In the genomic region with DNA sequence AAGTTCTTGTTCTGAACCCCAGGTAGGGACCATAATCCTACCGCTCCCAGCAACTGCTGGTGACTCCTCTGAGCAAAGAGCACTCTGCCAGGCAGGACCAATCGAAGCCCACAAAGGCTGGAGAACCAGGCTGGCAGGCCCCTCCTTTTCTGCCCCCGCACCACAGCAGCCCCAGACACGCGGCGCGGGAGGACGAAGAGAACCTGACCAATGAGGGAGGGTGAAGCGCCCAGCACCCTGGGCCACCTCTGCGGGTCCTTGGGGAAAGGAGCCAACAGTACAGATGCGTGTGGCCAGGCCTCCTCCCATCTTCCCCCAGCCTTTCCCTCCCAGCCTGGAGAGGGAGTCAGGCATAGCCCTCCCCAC, we compare ENCODE assay signal across 1 cellular context.
TF ChIP-seq lines count a peak whose summit lies in the region.

No MANE protein-coding gene starts in this region.

TF ChIP-seq in H1, 55 proteins besides CTCF, POLR2A, EP300 and RAD21:
- TF ChIP-seq SP2 (IDR thresholded peaks at IDR 0.05; ENCODE audit: low read length): no peak
- TF ChIP-seq, protein P1, sequence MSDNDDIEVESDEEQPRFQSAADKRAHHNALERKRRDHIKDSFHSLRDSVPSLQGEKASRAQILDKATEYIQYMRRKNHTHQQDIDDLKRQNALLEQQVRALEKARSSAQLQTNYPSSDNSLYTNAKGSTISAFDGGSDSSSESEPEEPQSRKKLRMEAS (IDR thresholded peaks at IDR 0.05): peak; percentile 14; the same call in 1 of the 2 replicates
- TF ChIP-seq, protein P2, sequence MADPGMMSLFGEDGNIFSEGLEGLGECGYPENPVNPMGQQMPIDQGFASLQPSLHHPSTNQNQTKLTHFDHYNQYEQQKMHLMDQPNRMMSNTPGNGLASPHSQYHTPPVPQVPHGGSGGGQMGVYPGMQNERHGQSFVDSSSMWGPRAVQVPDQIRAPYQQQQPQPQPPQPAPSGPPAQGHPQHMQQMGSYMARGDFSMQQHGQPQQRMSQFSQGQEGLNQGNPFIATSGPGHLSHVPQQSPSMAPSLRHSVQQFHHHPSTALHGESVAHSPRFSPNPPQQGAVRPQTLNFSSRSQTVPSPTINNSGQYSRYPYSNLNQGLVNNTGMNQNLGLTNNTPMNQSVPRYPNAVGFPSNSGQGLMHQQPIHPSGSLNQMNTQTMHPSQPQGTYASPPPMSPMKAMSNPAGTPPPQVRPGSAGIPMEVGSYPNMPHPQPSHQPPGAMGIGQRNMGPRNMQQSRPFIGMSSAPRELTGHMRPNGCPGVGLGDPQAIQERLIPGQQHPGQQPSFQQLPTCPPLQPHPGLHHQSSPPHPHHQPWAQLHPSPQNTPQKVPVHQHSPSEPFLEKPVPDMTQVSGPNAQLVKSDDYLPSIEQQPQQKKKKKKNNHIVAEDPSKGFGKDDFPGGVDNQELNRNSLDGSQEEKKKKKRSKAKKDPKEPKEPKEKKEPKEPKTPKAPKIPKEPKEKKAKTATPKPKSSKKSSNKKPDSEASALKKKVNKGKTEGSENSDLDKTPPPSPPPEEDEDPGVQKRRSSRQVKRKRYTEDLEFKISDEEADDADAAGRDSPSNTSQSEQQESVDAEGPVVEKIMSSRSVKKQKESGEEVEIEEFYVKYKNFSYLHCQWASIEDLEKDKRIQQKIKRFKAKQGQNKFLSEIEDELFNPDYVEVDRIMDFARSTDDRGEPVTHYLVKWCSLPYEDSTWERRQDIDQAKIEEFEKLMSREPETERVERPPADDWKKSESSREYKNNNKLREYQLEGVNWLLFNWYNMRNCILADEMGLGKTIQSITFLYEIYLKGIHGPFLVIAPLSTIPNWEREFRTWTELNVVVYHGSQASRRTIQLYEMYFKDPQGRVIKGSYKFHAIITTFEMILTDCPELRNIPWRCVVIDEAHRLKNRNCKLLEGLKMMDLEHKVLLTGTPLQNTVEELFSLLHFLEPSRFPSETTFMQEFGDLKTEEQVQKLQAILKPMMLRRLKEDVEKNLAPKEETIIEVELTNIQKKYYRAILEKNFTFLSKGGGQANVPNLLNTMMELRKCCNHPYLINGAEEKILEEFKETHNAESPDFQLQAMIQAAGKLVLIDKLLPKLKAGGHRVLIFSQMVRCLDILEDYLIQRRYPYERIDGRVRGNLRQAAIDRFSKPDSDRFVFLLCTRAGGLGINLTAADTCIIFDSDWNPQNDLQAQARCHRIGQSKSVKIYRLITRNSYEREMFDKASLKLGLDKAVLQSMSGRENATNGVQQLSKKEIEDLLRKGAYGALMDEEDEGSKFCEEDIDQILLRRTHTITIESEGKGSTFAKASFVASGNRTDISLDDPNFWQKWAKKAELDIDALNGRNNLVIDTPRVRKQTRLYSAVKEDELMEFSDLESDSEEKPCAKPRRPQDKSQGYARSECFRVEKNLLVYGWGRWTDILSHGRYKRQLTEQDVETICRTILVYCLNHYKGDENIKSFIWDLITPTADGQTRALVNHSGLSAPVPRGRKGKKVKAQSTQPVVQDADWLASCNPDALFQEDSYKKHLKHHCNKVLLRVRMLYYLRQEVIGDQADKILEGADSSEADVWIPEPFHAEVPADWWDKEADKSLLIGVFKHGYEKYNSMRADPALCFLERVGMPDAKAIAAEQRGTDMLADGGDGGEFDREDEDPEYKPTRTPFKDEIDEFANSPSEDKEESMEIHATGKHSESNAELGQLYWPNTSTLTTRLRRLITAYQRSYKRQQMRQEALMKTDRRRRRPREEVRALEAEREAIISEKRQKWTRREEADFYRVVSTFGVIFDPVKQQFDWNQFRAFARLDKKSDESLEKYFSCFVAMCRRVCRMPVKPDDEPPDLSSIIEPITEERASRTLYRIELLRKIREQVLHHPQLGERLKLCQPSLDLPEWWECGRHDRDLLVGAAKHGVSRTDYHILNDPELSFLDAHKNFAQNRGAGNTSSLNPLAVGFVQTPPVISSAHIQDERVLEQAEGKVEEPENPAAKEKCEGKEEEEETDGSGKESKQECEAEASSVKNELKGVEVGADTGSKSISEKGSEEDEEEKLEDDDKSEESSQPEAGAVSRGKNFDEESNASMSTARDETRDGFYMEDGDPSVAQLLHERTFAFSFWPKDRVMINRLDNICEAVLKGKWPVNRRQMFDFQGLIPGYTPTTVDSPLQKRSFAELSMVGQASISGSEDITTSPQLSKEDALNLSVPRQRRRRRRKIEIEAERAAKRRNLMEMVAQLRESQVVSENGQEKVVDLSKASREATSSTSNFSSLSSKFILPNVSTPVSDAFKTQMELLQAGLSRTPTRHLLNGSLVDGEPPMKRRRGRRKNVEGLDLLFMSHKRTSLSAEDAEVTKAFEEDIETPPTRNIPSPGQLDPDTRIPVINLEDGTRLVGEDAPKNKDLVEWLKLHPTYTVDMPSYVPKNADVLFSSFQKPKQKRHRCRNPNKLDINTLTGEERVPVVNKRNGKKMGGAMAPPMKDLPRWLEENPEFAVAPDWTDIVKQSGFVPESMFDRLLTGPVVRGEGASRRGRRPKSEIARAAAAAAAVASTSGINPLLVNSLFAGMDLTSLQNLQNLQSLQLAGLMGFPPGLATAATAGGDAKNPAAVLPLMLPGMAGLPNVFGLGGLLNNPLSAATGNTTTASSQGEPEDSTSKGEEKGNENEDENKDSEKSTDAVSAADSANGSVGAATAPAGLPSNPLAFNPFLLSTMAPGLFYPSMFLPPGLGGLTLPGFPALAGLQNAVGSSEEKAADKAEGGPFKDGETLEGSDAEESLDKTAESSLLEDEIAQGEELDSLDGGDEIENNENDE (IDR thresholded peaks at IDR 0.05; ENCODE audit: insufficient replicate concordance, low read length): no peak
- no peak for TF ChIP-seq TCF12 (IDR thresholded peaks at IDR 0.05; ENCODE audit: low read depth, low read length)
- TF ChIP-seq RXRA (IDR thresholded peaks at IDR 0.05; ENCODE audit: insufficient read depth, low read depth, low read length): no peak
- no peak for TF ChIP-seq EGR1 (IDR thresholded peaks at IDR 0.05; ENCODE audit: borderline replicate concordance, low read depth, low read length)
